ENCODE assay signal across 8 cellular contexts in genomic region chr10:102919992-102920736, GRCh38. TPM values are rescaled to one million over a fixed set of nuclear protein-coding genes. Genes with fewer than 3 reads are reported as not detected.
A peak's percentile ranks its signal among the peaks of the same experiment; 100 is the strongest.
DNase-seq lines count a peak whose midpoint lies in the region; TF ChIP-seq lines count a peak whose summit lies in the region.

No MANE protein-coding gene starts in this region.

- no peak overlapping the region for H3K9ac ChIP-seq in parathyroid adenoma

- no peak overlapping the region for H3K27ac ChIP-seq in DOHH2 (ENCODE audit: low read depth, low read length)
- no peak overlapping the region for H3K27ac ChIP-seq in OCI-LY7 (ENCODE audit: low read depth, low read length, poor library complexity, severe bottlenecking)
- peak overlapping the region; percentile 82 for H3K27ac ChIP-seq in parathyroid adenoma

- 0 out of 2 replicates have a peak overlapping the region, but pooled peaks have one; percentile 11 for H3K4me3 ChIP-seq in DOHH2 (ENCODE audit: low read length)
- peak overlapping the region; percentile 96 for H3K4me3 ChIP-seq in OCI-LY7 (ENCODE audit: low read depth, low read length, poor library complexity, severe bottlenecking)
- H3K4me3 ChIP-seq in parathyroid adenoma (ENCODE audit: low read depth, low read length) = peak overlapping the region; percentile 100

- CTCF ChIA-PET in OCI-LY7 (lab: Charles Lee; ENCODE audit: unreplicated experiment) = no interaction called here

- peak overlapping the region; percentile 83 for H3K4me2 ChIP-seq in DOHH2 (ENCODE audit: low read length)
- H3K4me2 ChIP-seq in OCI-LY7 (ENCODE audit: low read length) = peak overlapping the region; percentile 79
- H3K4me2 ChIP-seq in parathyroid adenoma (ENCODE audit: low read length) = peak overlapping the region; percentile 90

- H3F3A ChIP-seq in DOHH2 (ENCODE audit: control insufficient read depth, insufficient read depth) = no peaks in the 10 kb centered on the region

- H3K79me2 ChIP-seq in DOHH2 (ENCODE audit: control insufficient read depth, low read length) (no peaks in the 10 kb centered on the region), OCI-LY7 (ENCODE audit: insufficient read depth, low read depth, low read length) (no peaks in the 10 kb centered on the region), parathyroid adenoma (peaks cover 21% of the 10 kb centered on the region)

- POLR2A ChIA-PET in OCI-LY7 (lab: Charles Lee) = interaction anchor here (0.6 to 1.1 kb wide), 6 partner anchors 9 to 459 kb away, joined by 3 to 5 read pairs (median 4); no protein-coding TSS in a partner anchor

- no peak overlapping the region for H2AFZ ChIP-seq in OCI-LY7 (ENCODE audit: low read length)
- peak overlapping the region; percentile 69 for H2AFZ ChIP-seq in parathyroid adenoma

- H3K36me3 ChIP-seq in DOHH2 (ENCODE audit: control insufficient read depth, low read length) = no peaks in the 10 kb centered on the region
- no peaks in the 10 kb centered on the region for H3K36me3 ChIP-seq in OCI-LY7 (ENCODE audit: insufficient read depth, low read length)
- no peaks in the 10 kb centered on the region for H3K36me3 ChIP-seq in parathyroid adenoma (ENCODE audit: control insufficient read depth, insufficient read depth, low read length)

- no peak for TF ChIP-seq CTCF in DOHH2 (IDR thresholded peaks at IDR 0.05; ENCODE audit: low read depth, low read length, poor library complexity, severe bottlenecking)
- no peak for TF ChIP-seq CTCF in OCI-LY7 (conservative IDR thresholded peaks at IDR 0.05; ENCODE audit: low read length)
- no peak for TF ChIP-seq CTCF in parathyroid adenoma (IDR thresholded peaks at IDR 0.05)

- intact Hi-C loops in OCI-LY7 (cut with micrococcal nuclease; ENCODE audit: unreplicated experiment) = loop anchor here (2.0 to 5.0 kb wide), 4 partner anchors 272 to 562 kb away; partner anchors contain the start of genes ATP5MK, NT5C2 and PDCD11

- H3K4me1 ChIP-seq in DOHH2 (ENCODE audit: control insufficient read depth, low read length) = peaks cover 30% of the 10 kb centered on the region
- H3K4me1 ChIP-seq in OCI-LY7 (ENCODE audit: insufficient read depth, low read length, poor library complexity, severe bottlenecking) = peaks cover 33% of the 10 kb centered on the region
- peaks cover 29% of the 10 kb centered on the region for H3K4me1 ChIP-seq in parathyroid adenoma

- DNase-seq in OCI-LY7 (ENCODE audit: low spot score) (no peak), erythroblast (lab: John Stamatoyannopoulos, UW) (peak; percentile 37 to 40), kidney glomerular epithelial cell (lab: John Stamatoyannopoulos, UW) (no peak), NCI-H1694 treated with DMSO at 0.1 percent for 48 hours (lab: John Stamatoyannopoulos, UW) (no peak), activated gamma-delta T cell treated with Interleukin-2 at 50 U/mL for 16 hours (no peak)
- DNase-seq in stimulated activated CD4-positive, alpha-beta T cell treated with anti-CD3 and anti-CD28 coated beads, Interleukin-12 subunit alpha, Interleukin-12 subunit beta, amount 100 ng/mL, for 4 hours = no peak

- H3K27me3 ChIP-seq in DOHH2 (ENCODE audit: control insufficient read depth, low read length) (0 out of 2 replicates have a peak, but pooled peaks cover 4% of the 10 kb centered on the region), parathyroid adenoma (ENCODE audit: control insufficient read depth, insufficient read depth, low read length) (no peaks in the 10 kb centered on the region)

- peak; percentile 19 for TF ChIP-seq POLR2A in erythroblast (IDR thresholded peaks at IDR 0.05; ENCODE audit: low read length)

- no peaks in the 10 kb centered on the region for H4K20me1 ChIP-seq in DOHH2 (ENCODE audit: control insufficient read depth, insufficient read depth, low read depth, low read length)
- no peaks in the 10 kb centered on the region for H4K20me1 ChIP-seq in OCI-LY7 (ENCODE audit: insufficient read depth, low read length)

- no peaks in the 10 kb centered on the region for H3K9me3 ChIP-seq in DOHH2 (ENCODE audit: control insufficient read depth, insufficient read depth, low read length)
- H3K9me3 ChIP-seq in OCI-LY7 (ENCODE audit: low read length) = no peaks in the 10 kb centered on the region
- no peaks in the 10 kb centered on the region for H3K9me3 ChIP-seq in parathyroid adenoma (ENCODE audit: control insufficient read depth, low read length)

- BruUV-seq in OCI-LY7 (replicated peaks; lab: Mats Ljungman, UMichigan) = TSS peak; percentile 40

- H3K9me2 ChIP-seq in DOHH2 (replicated peaks; ENCODE audit: control insufficient read depth, low read length) (no peaks in the 10 kb centered on the region), OCI-LY7 (ENCODE audit: insufficient read depth, low read length) (no peaks in the 10 kb centered on the region)

RNA-seq across cellular contexts. Expression of gene CNNM2, which starts 2.1 kb away (rescaled TPM):
- 5.8 and 7.2 TPM in 2 replicates for total RNA-seq in OCI-LY7 (2014; rRNA removed; shearing (Covaris generic))
- 6.6 and 7.9 TPM in 2 replicates for total RNA-seq in OCI-LY7 (2022)

RNA-seq across cellular contexts. Expression of gene AS3MT, which starts 50.9 kb away (rescaled TPM):
- 0.59 TPM in 1 of 2 replicates, not detected in the other for total RNA-seq in OCI-LY7 (2014; rRNA removed; shearing (Covaris generic))
- not detected in 2 replicates for total RNA-seq in OCI-LY7 (2022)

Comparison
In these comparisons a context has a peak if more than half of its experiments do, and no peak if none do; other contexts are left out.
1. H3K4me3 ChIP-seq: peak in every context shown above with its lines; median percentile 100 in parathyroid adenoma; 96 in OCI-LY7; 11 in DOHH2.
2. DNase-seq: peak in erythroblast (2 of 2); none in OCI-LY7 (single experiment), kidney glomerular epithelial cell (single experiment), NCI-H1694 treated with DMSO at 0.1 percent for 48 hours (single experiment), activated gamma-delta T cell treated with Interleukin-2 at 50 U/mL for 16 hours (single experiment) and stimulated activated CD4-positive, alpha-beta T cell treated with anti-CD3 and anti-CD28 coated beads, Interleukin-12 subunit alpha, Interleukin-12 subunit beta, amount 100 ng/mL, for 4 hours (single experiment).
3. Peak in every context shown above with its lines, with median percentiles within 50 percentile points of each other: H3K4me2 ChIP-seq.